ENCODE assay signal across 21 cellular contexts in the genomic region with DNA sequence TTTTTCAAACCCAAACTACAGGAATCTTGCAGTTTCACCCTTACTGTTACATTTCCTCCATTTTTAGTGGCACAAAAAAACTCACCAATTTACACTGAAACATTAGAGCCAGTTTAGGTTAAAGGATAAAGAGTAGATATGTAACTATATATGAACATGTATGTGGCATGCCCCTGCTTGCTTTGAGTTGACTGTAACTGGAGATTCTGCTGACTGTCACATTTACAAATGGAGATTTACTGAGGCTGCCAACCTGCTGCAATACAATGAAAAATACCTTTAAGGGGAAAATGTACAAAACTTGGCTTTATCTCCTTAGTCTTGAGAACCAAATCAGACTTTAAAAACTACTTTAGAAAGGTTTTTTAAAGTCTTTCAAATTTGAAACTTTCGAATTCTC. TPM values are rescaled to one million over a fixed set of nuclear protein-coding genes. Genes with fewer than 3 reads are reported as not detected.
"Had no signal": no experiment of that assay in that cellular context is flagged by ENCODE, and none has a peak within 500 bp of the region (broad histone marks: within the 10 kb centered on the region; RNA-seq: fewer than 3 reads in every experiment).

No MANE protein-coding gene starts in this region.

- H3K9ac ChIP-seq: neural progenitor cell had no signal

- H3K9me3 ChIP-seq: sigmoid colon, testis, upper lobe of left lung had no signal

- H3K27ac Mint-ChIP-seq: activated B cell treated with CpG ODN at 0.5 μM for 24 hours; activated naive CD4-positive, alpha-beta T cell treated with anti-CD3 and anti-CD28 coated beads for 36 hours; activated naive CD8-positive, alpha-beta T cell treated with anti-CD3 and anti-CD28 coated beads, Interleukin-2, amount 10 ng/mL, durations not matched to agents 7 days and 5 days; naive thymus-derived CD4-positive, alpha-beta T cell; neural progenitor cell; T-helper 1 cell treated with Interleukin-12 subunit alpha and Interleukin-12 subunit beta and Interleukin-4 antibody, amounts not matched to agents 30 μg/mL and 1 μg/mL, for 36 hours had no signal

- H3K4me3 Mint-ChIP-seq: activated B cell treated with CpG ODN at 0.5 μM for 24 hours; activated naive CD4-positive, alpha-beta T cell treated with anti-CD3 and anti-CD28 coated beads for 36 hours; activated naive CD8-positive, alpha-beta T cell treated with anti-CD3 and anti-CD28 coated beads, Interleukin-2, amount 10 ng/mL, durations not matched to agents 7 days and 5 days; naive thymus-derived CD4-positive, alpha-beta T cell; neural progenitor cell; T-helper 1 cell treated with Interleukin-12 subunit alpha and Interleukin-12 subunit beta and Interleukin-4 antibody, amounts not matched to agents 30 μg/mL and 1 μg/mL, for 36 hours had no signal

- H3K27ac ChIP-seq: coronary artery, neural progenitor cell, sigmoid colon, testis, upper lobe of left lung had no signal

- DNase-seq: activated B cell treated with CpG ODN at 0.5 μM for 24 hours; activated CD4-positive, alpha-beta T cell treated with anti-CD3 and anti-CD28 coated beads for 4 hours; activated CD4-positive, alpha-beta T cell treated with anti-CD3 and anti-CD28 coated beads, Interleukin-2, amount 50 U/mL, for 48 hours; activated naive CD4-positive, alpha-beta T cell treated with anti-CD3 and anti-CD28 coated beads for 36 hours; activated naive CD8-positive, alpha-beta T cell treated with anti-CD3 and anti-CD28 coated beads, Interleukin-2, amount 10 ng/mL, durations not matched to agents 7 days and 5 days; activated T-cell treated with anti-CD3 and anti-CD28 coated beads, Interleukin-2, amount 50 U/mL, for 48 hours; amniotic stem cell; cerebellar nuclear complex; foreskin fibroblast; kidney; naive thymus-derived CD4-positive, alpha-beta T cell; sigmoid colon; stimulated activated CD4-positive, alpha-beta T cell treated with anti-CD3 and anti-CD28 coated beads, Interleukin-2, amount 100 ng/mL, for 48 hours; stimulated activated naive CD4-positive, alpha-beta T cell; T1000; testis; upper lobe of left lung had no signal

- H3K4me2 ChIP-seq: neural progenitor cell had no signal

- H3K4me3 ChIP-seq: coronary artery, lung, neural progenitor cell, sigmoid colon, testis, upper lobe of left lung had no signal

- FAIRE-seq: kidney had no signal

- H3K4me1 Mint-ChIP-seq: activated B cell treated with CpG ODN at 0.5 μM for 24 hours; activated naive CD8-positive, alpha-beta T cell treated with anti-CD3 and anti-CD28 coated beads, Interleukin-2, amount 10 ng/mL, durations not matched to agents 7 days and 5 days; naive thymus-derived CD4-positive, alpha-beta T cell had no signal

- H3K36me3 ChIP-seq: neural progenitor cell, sigmoid colon, upper lobe of left lung had no signal

- H2AFZ ChIP-seq: neural progenitor cell had no signal

- ATAC-seq: naive thymus-derived CD4-positive, alpha-beta T cell had no signal

- H3K4me1 ChIP-seq: sigmoid colon, testis, upper lobe of left lung had no signal

- H3K9me3 Mint-ChIP-seq: activated B cell treated with CpG ODN at 0.5 μM for 24 hours; activated naive CD4-positive, alpha-beta T cell treated with anti-CD3 and anti-CD28 coated beads for 36 hours; activated naive CD8-positive, alpha-beta T cell treated with anti-CD3 and anti-CD28 coated beads, Interleukin-2, amount 10 ng/mL, durations not matched to agents 7 days and 5 days; naive thymus-derived CD4-positive, alpha-beta T cell; neural progenitor cell; T-helper 1 cell treated with Interleukin-12 subunit alpha and Interleukin-12 subunit beta and Interleukin-4 antibody, amounts not matched to agents 30 μg/mL and 1 μg/mL, for 36 hours had no signal

- H3K27me3 ChIP-seq: neural progenitor cell, sigmoid colon, testis, upper lobe of left lung had no signal

- H3K36me3 Mint-ChIP-seq: activated naive CD8-positive, alpha-beta T cell treated with anti-CD3 and anti-CD28 coated beads, Interleukin-2, amount 10 ng/mL, durations not matched to agents 7 days and 5 days; naive thymus-derived CD4-positive, alpha-beta T cell had no signal

RNA-seq across cellular contexts. Expression of a gene that starts 28.3 kb away (rescaled TPM):
- total RNA-seq: activated B cell treated with CpG ODN at 0.5 μM for 24 hours; activated naive CD8-positive, alpha-beta T cell treated with anti-CD3 and anti-CD28 coated beads, Interleukin-2, amount 10 ng/mL, durations not matched to agents 7 days and 5 days had no signal
- polyA plus RNA-seq: naive thymus-derived CD4-positive, alpha-beta T cell had no signal
